In the genomic region with DNA sequence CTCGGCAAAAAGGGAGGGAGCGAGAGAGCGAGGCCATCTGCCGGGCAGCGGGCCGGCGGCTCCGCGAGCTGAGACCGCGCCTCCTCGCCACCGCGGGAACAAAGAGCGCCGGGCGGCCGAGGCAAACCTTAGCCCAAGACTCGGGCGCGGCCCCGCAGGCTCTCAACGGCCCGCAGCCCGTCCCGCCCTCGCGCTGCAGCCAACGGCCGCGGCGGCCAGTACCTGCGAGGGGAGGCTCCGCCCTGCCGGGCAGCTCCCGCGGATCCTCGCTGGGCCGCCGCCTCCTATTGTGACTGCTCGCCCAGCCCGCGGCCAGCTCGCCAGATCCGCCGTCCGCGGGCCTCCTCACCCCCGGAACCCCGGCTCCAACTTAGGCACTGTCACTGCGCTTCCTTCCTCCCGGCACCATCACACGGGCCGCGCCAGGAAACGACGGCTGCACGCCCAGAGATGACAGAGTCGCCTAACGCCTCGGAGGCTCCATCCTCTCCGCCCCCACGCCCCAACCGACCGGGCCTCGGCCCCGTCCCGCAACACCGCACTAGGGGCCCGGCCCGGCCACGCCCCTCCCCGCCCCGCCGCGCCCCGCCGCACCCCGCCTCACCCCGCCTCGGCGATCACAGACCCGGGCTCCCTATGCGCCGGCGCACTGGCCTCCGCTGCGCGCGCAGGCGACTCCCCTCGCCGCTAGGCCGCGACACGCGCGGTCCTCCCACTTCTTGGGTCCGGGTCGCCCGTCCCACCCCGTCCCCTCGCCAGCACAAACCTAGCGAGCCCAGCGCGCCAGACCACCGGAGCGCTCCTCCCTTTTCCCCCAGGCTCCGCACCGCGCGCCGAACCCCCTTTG, we compare ENCODE assay signal across 8 cellular contexts. TPM values are rescaled to one million over a fixed set of nuclear protein-coding genes. Genes with fewer than 3 reads are reported as not detected.
DNase-seq lines count a peak whose midpoint lies in the region; ATAC-seq and TF ChIP-seq lines count a peak whose summit lies in the region.

No MANE protein-coding gene starts in this region.

- TF ChIP-seq POLR2A in esophagus squamous epithelium (IDR thresholded peaks at IDR 0.05) = peak in 3 of 4 donors; percentile 6 to 71 (median 69)

- peaks cover 11% of the 10 kb centered on the region for H3F3A ChIP-seq in PC-9 (ENCODE audit: insufficient read depth, low read depth)

- peak overlapping the region; percentile 90 for H2AFZ ChIP-seq in PC-9

- WGBS in esophagus squamous epithelium, 2 donors = 0 to 1% methylated on average over 15 to 23 of the region's 113 CpGs

- H3K9me3 ChIP-seq in PC-9 (ENCODE audit: insufficient read depth, low read depth) (no peaks in the 10 kb centered on the region), esophagus squamous epithelium (no peaks in the 10 kb centered on the region)

- POLR2A ChIA-PET in PC-9 (lab: Charles Lee; ENCODE audit: unreplicated experiment) = interaction anchor here (0.5 to 0.7 kb wide), 3 partner anchors 85 to 885 kb away, joined by 3 to 25 read pairs (median 3); a partner anchor contains a TSS

- no peaks in the 10 kb centered on the region; the same call in 1 of the 2 replicates for H4K20me1 ChIP-seq in PC-9 (ENCODE audit: insufficient read depth)

- H3K79me2 ChIP-seq in PC-9 (ENCODE audit: low read depth) = peaks cover 45% of the 10 kb centered on the region

- ATAC-seq in GM21717 (IDR thresholded peaks at IDR 0.05; ENCODE audit: unreplicated experiment) (peak; percentile 67), naive B cell (ENCODE audit: low read depth in 2 of 2) (peak; percentile 77 to 79)
- peak; percentile 82 to 87 for ATAC-seq in activated T-cell treated with anti-CD3 and anti-CD28 coated beads, Interleukin-2, amount 50 U/mL, for 72 hours (replicated peaks in 1 of 2)
- ATAC-seq in stimulated activated effector memory CD8-positive, alpha-beta T cell treated with anti-CD3 and anti-CD28 coated beads, Interleukin-12 subunit alpha, Interleukin-12 subunit beta, amount 100 ng/mL, for 72 hours = peak; percentile 87

- H3K27ac Mint-ChIP-seq in activated T-cell treated with anti-CD3 and anti-CD28 coated beads, Interleukin-2, amount 50 U/mL, for 72 hours = peak overlapping the region; percentile 96
- peak overlapping the region; percentile 93 to 100 (median 98) for H3K27ac Mint-ChIP-seq in naive B cell
- peak overlapping the region; percentile 94 for H3K27ac Mint-ChIP-seq in stimulated activated effector memory CD8-positive, alpha-beta T cell treated with anti-CD3 and anti-CD28 coated beads, Interleukin-12 subunit alpha, Interleukin-12 subunit beta, amount 100 ng/mL, for 72 hours

- CTCF ChIA-PET in PC-9 (lab: Charles Lee) = interaction anchor here (0.5 kb wide), 1 partner anchor 22 kb away, joined by 6 read pairs; no protein-coding TSS in a partner anchor

- H3K36me3 ChIP-seq in PC-9 (ENCODE audit: low read depth) (no peaks in the 10 kb centered on the region), esophagus squamous epithelium (no peaks in the 10 kb centered on the region)

- TF ChIP-seq CTCF in PC-9 (conservative IDR thresholded peaks at IDR 0.05) = no peak
- TF ChIP-seq CTCF in esophagus squamous epithelium (IDR thresholded peaks at IDR 0.05) = peak in 2 of 6 experiments; percentile 10 to 15

- H3K4me3 Mint-ChIP-seq in activated T-cell treated with anti-CD3 and anti-CD28 coated beads, Interleukin-2, amount 50 U/mL, for 72 hours = peak overlapping the region; percentile 89 to 96
- peak overlapping the region; percentile 78 to 97 (median 95) for H3K4me3 Mint-ChIP-seq in naive B cell
- H3K4me3 Mint-ChIP-seq in stimulated activated effector memory CD8-positive, alpha-beta T cell treated with anti-CD3 and anti-CD28 coated beads, Interleukin-12 subunit alpha, Interleukin-12 subunit beta, amount 100 ng/mL, for 72 hours = peak overlapping the region; percentile 88

- H3K9me3 Mint-ChIP-seq in activated T-cell treated with anti-CD3 and anti-CD28 coated beads, Interleukin-2, amount 50 U/mL, for 72 hours = no peaks in the 10 kb centered on the region
- no peaks in the 10 kb centered on the region for H3K9me3 Mint-ChIP-seq in naive B cell
- no peaks in the 10 kb centered on the region for H3K9me3 Mint-ChIP-seq in stimulated activated effector memory CD8-positive, alpha-beta T cell treated with anti-CD3 and anti-CD28 coated beads, Interleukin-12 subunit alpha, Interleukin-12 subunit beta, amount 100 ng/mL, for 72 hours

- peak overlapping the region; percentile 92 for H3K4me2 ChIP-seq in PC-9

- peak overlapping the region; percentile 83 for H3K4me3 ChIP-seq in Jurkat, Clone E6-1 (ENCODE audit: low read length)
- H3K4me3 ChIP-seq in PC-9 (peak overlapping the region; percentile 73), esophagus squamous epithelium (peak overlapping the region; percentile 72 to 87 (median 82))

- H3K27me3 Mint-ChIP-seq in activated T-cell treated with anti-CD3 and anti-CD28 coated beads, Interleukin-2, amount 50 U/mL, for 72 hours (ENCODE audit: low read depth) = no peaks in the 10 kb centered on the region
- H3K27me3 Mint-ChIP-seq in naive B cell = no peaks in the 10 kb centered on the region

- BruUV-seq in PC-9 (replicated peaks; lab: Mats Ljungman, UMichigan) = no TSS peak

- no peaks in the 10 kb centered on the region for H3K9me2 ChIP-seq in PC-9 (ENCODE audit: insufficient read depth)

- H3K27ac ChIP-seq in PC-9 (peak overlapping the region; percentile 84), esophagus squamous epithelium (peak overlapping the region; percentile 96 to 98 (median 98))

- intact Hi-C loops in PC-9 (cut with micrococcal nuclease; ENCODE audit: unreplicated experiment) = loop anchor here (5.0 kb wide), 1 partner anchor 172 kb away; a partner anchor contains a TSS
- intact Hi-C loops in esophagus squamous epithelium (cut with DNase I) = no loop called here

- H3K36me3 Mint-ChIP-seq in activated T-cell treated with anti-CD3 and anti-CD28 coated beads, Interleukin-2, amount 50 U/mL, for 72 hours (ENCODE audit: insufficient read depth in 2 of 2) = peaks cover 4 to 6% of the 10 kb centered on the region in 2 donors
- H3K36me3 Mint-ChIP-seq in naive B cell = no peaks in the 10 kb centered on the region
- H3K36me3 Mint-ChIP-seq in stimulated activated effector memory CD8-positive, alpha-beta T cell treated with anti-CD3 and anti-CD28 coated beads, Interleukin-12 subunit alpha, Interleukin-12 subunit beta, amount 100 ng/mL, for 72 hours = peaks cover 18% of the 10 kb centered on the region

- H3K4me1 ChIP-seq in PC-9 (replicated peaks; ENCODE audit: insufficient read depth) (peaks cover 29% of the 10 kb centered on the region), esophagus squamous epithelium (peaks cover 8 to 45% (median 16%) of the 10 kb centered on the region in 3 donors)

- DNase-seq in DMS53 (lab: John Stamatoyannopoulos, UW) = peak; percentile 93
- peak; percentile 82 for DNase-seq in Jurkat, Clone E6-1 (ENCODE audit: low read depth, low spot score)
- DNase-seq in PC-9 = peak; percentile 70 to 84
- peak; percentile 93 for DNase-seq in activated T-cell treated with anti-CD3 and anti-CD28 coated beads, Interleukin-2, amount 50 U/mL, for 72 hours
- peak; percentile 61 for DNase-seq in esophagus squamous epithelium (lab: John Stamatoyannopoulos, UW)
- peak; percentile 89 for DNase-seq in naive B cell
- DNase-seq in stimulated activated effector memory CD8-positive, alpha-beta T cell treated with anti-CD3 and anti-CD28 coated beads, Interleukin-12 subunit alpha, Interleukin-12 subunit beta, amount 100 ng/mL, for 72 hours (ENCODE audit: low spot score in 2 of 2) = peak; percentile 87 to 94

- H3K27me3 ChIP-seq in PC-9 (ENCODE audit: insufficient read depth, low read depth) = no peaks in the 10 kb centered on the region
- H3K27me3 ChIP-seq in esophagus squamous epithelium = no peaks in the 10 kb centered on the region

- H3K4me1 Mint-ChIP-seq in activated T-cell treated with anti-CD3 and anti-CD28 coated beads, Interleukin-2, amount 50 U/mL, for 72 hours (ENCODE audit: low read depth) = peaks cover 53% of the 10 kb centered on the region
- peaks cover 16 to 33% (median 23%) of the 10 kb centered on the region in 3 donors for H3K4me1 Mint-ChIP-seq in naive B cell
- H3K4me1 Mint-ChIP-seq in stimulated activated effector memory CD8-positive, alpha-beta T cell treated with anti-CD3 and anti-CD28 coated beads, Interleukin-12 subunit alpha, Interleukin-12 subunit beta, amount 100 ng/mL, for 72 hours = peaks cover 45% of the 10 kb centered on the region

RNA-seq across cellular contexts. Expression of a gene that starts 0.5 kb away (rescaled TPM):
- 9.7 TPM for polyA plus RNA-seq in Jurkat, Clone E6-1 (2012; ENCODE audit: insufficient read depth, insufficient read length)
- 15.2 and 17.5 TPM in 2 replicates for total RNA-seq in PC-9 (2021)
- 10 to 100 TPM; 33.5 to 35.2 TPM for total RNA-seq in activated T-cell treated with anti-CD3 and anti-CD28 coated beads, Interleukin-2, amount 50 U/mL, for 72 hours
- total RNA-seq in esophagus squamous epithelium = 10 to 100 TPM; 11.1 to 25.9 (median 13.5) TPM
- 10 to 100 TPM; 21.8 to 30.7 (median 24.1) TPM for polyA plus RNA-seq in naive B cell (ENCODE audit: low read depth in 6 of 6)

Comparison
In these comparisons a context has a peak if more than half of its experiments do, and no peak if none do; other contexts are left out.
1. Peak in every context shown above with its lines: DNase-seq, ATAC-seq, H3K4me3 ChIP-seq and H3K27ac ChIP-seq.